In genomic region chr2:157414050-157414449, GRCh38 we compare ENCODE assay signal across 10 cellular contexts. TPM values are rescaled to one million over a fixed set of nuclear protein-coding genes. Genes with fewer than 3 reads are reported as not detected.
DNase-seq lines count a peak whose midpoint lies in the region; ATAC-seq and TF ChIP-seq lines count a peak whose summit lies in the region.
"Had no signal": no experiment of that assay in that cellular context is flagged by ENCODE, and none has a peak within 500 bp of the region (broad histone marks: within the 10 kb centered on the region; RNA-seq: fewer than 3 reads in every experiment).

No MANE protein-coding gene starts in this region.

- H3K4me3 ChIP-seq in liver (ENCODE audit: low read depth in 1 of 3, low read length in 3 of 3) (no peak overlapping the region), right lobe of liver (no peak overlapping the region), vagina (no peak overlapping the region)

- peak overlapping the region; percentile 91 for H3K27ac Mint-ChIP-seq in activated T-helper 1 cell treated with anti-CD3 and anti-CD28 coated beads, Interleukin-12 subunit alpha, Interleukin-12 subunit beta, Interleukin-2, Interleukin-4 antibody, amounts not matched to agents 30 ng/mL and 10 ng/mL and 1 ng/mL, durations not matched to agents 14 hours and 24 hours and 36 hours
- no peak overlapping the region for H3K27ac Mint-ChIP-seq in nephron progenitor cell

- no peak for TF ChIP-seq POLR2A in right lobe of liver (IDR thresholded peaks at IDR 0.05)
- no peak for TF ChIP-seq POLR2A in vagina (IDR thresholded peaks at IDR 0.05)

- H3K36me3 Mint-ChIP-seq in activated T-helper 1 cell treated with anti-CD3 and anti-CD28 coated beads, Interleukin-12 subunit alpha, Interleukin-12 subunit beta, Interleukin-2, Interleukin-4 antibody, amounts not matched to agents 30 ng/mL and 10 ng/mL and 1 ng/mL, durations not matched to agents 14 hours and 24 hours and 36 hours (ENCODE audit: low read depth) = peaks cover 68% of the 10 kb centered on the region
- H3K36me3 Mint-ChIP-seq in nephron progenitor cell (ENCODE audit: low read depth) = no peaks in the 10 kb centered on the region

- H3K9me3 Mint-ChIP-seq in activated T-helper 1 cell treated with anti-CD3 and anti-CD28 coated beads, Interleukin-12 subunit alpha, Interleukin-12 subunit beta, Interleukin-2, Interleukin-4 antibody, amounts not matched to agents 30 ng/mL and 10 ng/mL and 1 ng/mL, durations not matched to agents 14 hours and 24 hours and 36 hours = no peaks in the 10 kb centered on the region
- H3K9me3 Mint-ChIP-seq in nephron progenitor cell = no peaks in the 10 kb centered on the region

- H3K36me3 ChIP-seq in liver (ENCODE audit: control insufficient read depth in 4 of 4, insufficient read depth in 3 of 4, low read depth in 1 of 4, low read length in 3 of 4) (no peaks in the 10 kb centered on the region), right lobe of liver (no peaks in the 10 kb centered on the region), vagina (no peaks in the 10 kb centered on the region)

- no peaks in the 10 kb centered on the region for H3K4me1 ChIP-seq in liver (ENCODE audit: control insufficient read depth in 4 of 4, insufficient read depth in 4 of 4, low read length in 3 of 4)
- H3K4me1 ChIP-seq in right lobe of liver = no peaks in the 10 kb centered on the region
- no peaks in the 10 kb centered on the region for H3K4me1 ChIP-seq in vagina

- H3K4me3 Mint-ChIP-seq in activated T-helper 1 cell treated with anti-CD3 and anti-CD28 coated beads, Interleukin-12 subunit alpha, Interleukin-12 subunit beta, Interleukin-2, Interleukin-4 antibody, amounts not matched to agents 30 ng/mL and 10 ng/mL and 1 ng/mL, durations not matched to agents 14 hours and 24 hours and 36 hours = peak overlapping the region; percentile 82
- no peak overlapping the region for H3K4me3 Mint-ChIP-seq in nephron progenitor cell

- no peaks in the 10 kb centered on the region for H3K27me3 Mint-ChIP-seq in activated T-helper 1 cell treated with anti-CD3 and anti-CD28 coated beads, Interleukin-12 subunit alpha, Interleukin-12 subunit beta, Interleukin-2, Interleukin-4 antibody, amounts not matched to agents 30 ng/mL and 10 ng/mL and 1 ng/mL, durations not matched to agents 14 hours and 24 hours and 36 hours (ENCODE audit: insufficient read depth)
- no peaks in the 10 kb centered on the region for H3K27me3 Mint-ChIP-seq in nephron progenitor cell (ENCODE audit: low read depth, poor library complexity)

- H3K27ac ChIP-seq in liver (ENCODE audit: low read depth in 1 of 2, low read length in 2 of 2) (peak overlapping the region; percentile 13 to 37), right lobe of liver (no peak overlapping the region), vagina (peak overlapping the region; percentile 18)

- intact Hi-C loops in right lobe of liver (cut with DNase I) (no loop called here), vagina (cut with DNase I) (no loop called here)
- intact Hi-C loops in activated T-helper 1 cell treated with anti-CD3 and anti-CD28 coated beads, Interleukin-12 subunit alpha, Interleukin-12 subunit beta, Interleukin-2, Interleukin-4 antibody, amounts not matched to agents 30 ng/mL and 10 ng/mL and 1 ng/mL, durations not matched to agents 14 hours and 24 hours and 36 hours (cut with micrococcal nuclease) = loop anchor here (10.0 kb wide), 1 partner anchor 331 kb away; no protein-coding TSS in a partner anchor

- WGBS in liver = 86% methylated on average over 1 of the region's 1 CpG
- 75% methylated on average over 1 of the region's 1 CpG for WGBS in right lobe of liver (ENCODE audit: insufficient coverage, low coverage, low lambda C conversion rate, missing lambda C conversion rate)

- DNase-seq in right lobe of liver (no peak), vagina (ENCODE audit: extremely low spot score in 2 of 2) (no peak), dedifferentiated amniotic fluid mesenchymal stem cell (ENCODE audit: extremely low spot score) (no peak), nephron progenitor cell (no peak)
- no peak for DNase-seq in activated T-helper 1 cell treated with anti-CD3 and anti-CD28 coated beads, Interleukin-12 subunit alpha, Interleukin-12 subunit beta, Interleukin-2, Interleukin-4 antibody, amounts not matched to agents 30 ng/mL and 10 ng/mL and 1 ng/mL, durations not matched to agents 14 hours and 24 hours and 36 hours (ENCODE audit: low spot score)
- DNase-seq: NCI-H226 had no signal

- no peak for TF ChIP-seq RAD21 in liver (IDR thresholded peaks at IDR 0.05)

- H3K27me3 ChIP-seq in liver (ENCODE audit: control insufficient read depth in 4 of 4, insufficient read depth in 4 of 4, low read length in 3 of 4) (no peaks in the 10 kb centered on the region), right lobe of liver (no peaks in the 10 kb centered on the region), vagina (no peaks in the 10 kb centered on the region)

- peaks cover 86% of the 10 kb centered on the region for H3K4me1 Mint-ChIP-seq in activated T-helper 1 cell treated with anti-CD3 and anti-CD28 coated beads, Interleukin-12 subunit alpha, Interleukin-12 subunit beta, Interleukin-2, Interleukin-4 antibody, amounts not matched to agents 30 ng/mL and 10 ng/mL and 1 ng/mL, durations not matched to agents 14 hours and 24 hours and 36 hours (ENCODE audit: low read depth)
- H3K4me1 Mint-ChIP-seq in nephron progenitor cell = no peaks in the 10 kb centered on the region

- TF ChIP-seq CTCF in liver (IDR thresholded peaks at IDR 0.05; ENCODE audit: low read depth, low read length, missing input control) (no peak), right lobe of liver (IDR thresholded peaks at IDR 0.05) (no peak), vagina (IDR thresholded peaks at IDR 0.05) (no peak), nephron progenitor cell (IDR thresholded peaks at IDR 0.05) (no peak)

- no peaks in the 10 kb centered on the region for H3K9me3 ChIP-seq in liver (ENCODE audit: control insufficient read depth in 4 of 4, low read length in 3 of 4)
- no peaks in the 10 kb centered on the region for H3K9me3 ChIP-seq in right lobe of liver
- no peaks in the 10 kb centered on the region for H3K9me3 ChIP-seq in vagina

- ATAC-seq in right lobe of liver (no peak), HG02938 (IDR thresholded peaks at IDR 0.05; ENCODE audit: unreplicated experiment) (peak; percentile 29), HG03469 (IDR thresholded peaks at IDR 0.05; ENCODE audit: unreplicated experiment) (no peak)

- H3K9ac ChIP-seq in liver (ENCODE audit: low read depth in 1 of 2, low read length in 2 of 2) = no peak overlapping the region

TF ChIP-seq in liver, 16 proteins besides CTCF, POLR2A, EP300 and RAD21:
- TF ChIP-seq FOXA1 (IDR thresholded peaks at IDR 0.05) (no peak), FOXA2 (IDR thresholded peaks at IDR 0.05) (no peak), YY1 (IDR thresholded peaks at IDR 0.05) (no peak), MAX (IDR thresholded peaks at IDR 0.05) (no peak)

RNA-seq across cellular contexts. Expression of gene CYTIP, which starts 29.8 kb away (rescaled TPM):
- 1 to 10 TPM; 2.4 to 5.5 TPM for total RNA-seq in liver
- polyA plus RNA-seq in liver = 1 to 10 TPM; 1.6 to 1.8 TPM
- 1 to 10 TPM; 1.1 to 6.0 (median 2.9) TPM for total RNA-seq in right lobe of liver
- total RNA-seq in activated T-helper 1 cell treated with anti-CD3 and anti-CD28 coated beads, Interleukin-12 subunit alpha, Interleukin-12 subunit beta, Interleukin-2, Interleukin-4 antibody, amounts not matched to agents 30 ng/mL and 10 ng/mL and 1 ng/mL, durations not matched to agents 14 hours and 24 hours and 36 hours = 296 and 302 TPM in 2 replicates
- total RNA-seq in vagina = 12.5 TPM
- polyA plus RNA-seq: BJ had no signal

Comparison
In these comparisons a context has a peak if more than half of its experiments do, and no peak if none do; other contexts are left out.
1. H3K27ac ChIP-seq: peak in liver (2 of 2) and vagina (single experiment); none in right lobe of liver (0 of 3).
2. RNA of gene CYTIP, which starts 29.8 kb away (total RNA-seq): 296 to 302 TPM in activated T-helper 1 cell treated with anti-CD3 and anti-CD28 coated beads, Interleukin-12 subunit alpha, Interleukin-12 subunit beta, Interleukin-2, Interleukin-4 antibody, amounts not matched to agents 30 ng/mL and 10 ng/mL and 1 ng/mL, durations not matched to agents 14 hours and 24 hours and 36 hours; 12.5 TPM in vagina (single experiment), 2.4 to 5.5 TPM in liver and 1.1 to 6.0 TPM in right lobe of liver; every median in the first group is over 10 times any median in the second.